Comparison of ENCODE assay signal across 24 cellular contexts in genomic region chr1:104921552-104921951, GRCh38.
A peak's percentile ranks its signal among the peaks of the same experiment; 100 is the strongest.
DNase-seq lines count a peak whose midpoint lies in the region; ATAC-seq and TF ChIP-seq lines count a peak whose summit lies in the region.
"Had no signal": no experiment of that assay in that cellular context is flagged by ENCODE, and none has a peak within 500 bp of the region (broad histone marks: within the 10 kb centered on the region; RNA-seq: fewer than 3 reads in every experiment).

No MANE protein-coding gene starts in this region.

- no peak for TF ChIP-seq CTCF in foreskin fibroblast (IDR thresholded peaks at IDR 0.05; ENCODE audit: low read depth, low read length)

- no peaks in the 10 kb centered on the region for H3K36me3 ChIP-seq in adipocyte (ENCODE audit: control insufficient read depth, insufficient read depth, low read length, severe bottlenecking)
- H3K36me3 ChIP-seq: heart left ventricle, transverse colon had no signal

- DNase-seq in A172 (ENCODE audit: low spot score) = peak; percentile 18
- peak; percentile 3 for DNase-seq in NCI-H1694 (lab: John Stamatoyannopoulos, UW)
- DNase-seq in adipocyte (ENCODE audit: low read depth) = peak; percentile 52
- peak; percentile 1 to 23 for DNase-seq in foreskin fibroblast
- no peak for DNase-seq in iPS-NIHi11 (ENCODE audit: low spot score)
- DNase-seq in G401 (ENCODE audit: low spot score) = no peak
- DNase-seq in activated T-cell treated with anti-CD3 and anti-CD28 coated beads, Interleukin-2, amount 50 U/mL, for 48 hours = no peak
- DNase-seq: activated CD8-positive, alpha-beta T cell treated with anti-CD3 and anti-CD28 coated beads for 36 hours; activated effector memory CD4-positive, alpha-beta T cell treated with anti-CD3 and anti-CD28 coated beads, Interleukin-2, amount 50 U/mL, for 16 hours; activated naive CD8-positive, alpha-beta T cell treated with anti-CD3 and anti-CD28 coated beads, Interleukin-2, amount 10 ng/mL, durations not matched to agents 7 days and 5 days; body of pancreas; DMS79; effector CD4-positive, alpha-beta T cell; heart left ventricle; HFFc6; NCI-H1105; NCI-H2029; NCI-H226; NCI-H82; retina; transverse colon had no signal

- in situ Hi-C loops in G401 (cut with HindIII; ENCODE audit: low sequenced_read_pairs) = no loop called here

- H3K4me3 ChIP-seq in adipocyte (ENCODE audit: low read length) (no peak overlapping the region), foreskin fibroblast (ENCODE audit: low read depth in 1 of 2, low read length in 2 of 2) (no peak overlapping the region)
- H3K4me3 ChIP-seq: A549, body of pancreas, heart left ventricle, lung, transverse colon had no signal

- H3K9ac ChIP-seq in adipocyte (ENCODE audit: low read length) = no peak overlapping the region

- no peaks in the 10 kb centered on the region for H3K9me3 ChIP-seq in adipocyte (ENCODE audit: control insufficient read depth, low read length)
- H3K9me3 ChIP-seq: A549, body of pancreas, transverse colon had no signal

- no peaks in the 10 kb centered on the region for H3K4me1 ChIP-seq in adipocyte (ENCODE audit: control insufficient read depth, insufficient read depth, low read length)
- H3K4me1 ChIP-seq: A549, body of pancreas, heart left ventricle, transverse colon had no signal

- no peak for ATAC-seq in HG03025 (IDR thresholded peaks at IDR 0.05; ENCODE audit: low FRiP score, unreplicated experiment)
- ATAC-seq: A549; activated CD8-positive, alpha-beta T cell treated with anti-CD3 and anti-CD28 coated beads for 36 hours; body of pancreas; heart left ventricle had no signal

- no peaks in the 10 kb centered on the region for H3K27me3 ChIP-seq in adipocyte (replicated peaks; ENCODE audit: control insufficient read depth, insufficient read depth, low read length)
- H3K27me3 ChIP-seq: body of pancreas, heart left ventricle, transverse colon had no signal

Comparison
In these comparisons a context has a peak if more than half of its experiments do, and no peak if none do; other contexts are left out.
1. DNase-seq: peak in A172 (single experiment), NCI-H1694 (single experiment), adipocyte (single experiment) and foreskin fibroblast (2 of 2); none in iPS-NIHi11 (single experiment), G401 (single experiment) and activated T-cell treated with anti-CD3 and anti-CD28 coated beads, Interleukin-2, amount 50 U/mL, for 48 hours (0 of 2).